1 cellular context compared by ENCODE assay signal in the genomic region with DNA sequence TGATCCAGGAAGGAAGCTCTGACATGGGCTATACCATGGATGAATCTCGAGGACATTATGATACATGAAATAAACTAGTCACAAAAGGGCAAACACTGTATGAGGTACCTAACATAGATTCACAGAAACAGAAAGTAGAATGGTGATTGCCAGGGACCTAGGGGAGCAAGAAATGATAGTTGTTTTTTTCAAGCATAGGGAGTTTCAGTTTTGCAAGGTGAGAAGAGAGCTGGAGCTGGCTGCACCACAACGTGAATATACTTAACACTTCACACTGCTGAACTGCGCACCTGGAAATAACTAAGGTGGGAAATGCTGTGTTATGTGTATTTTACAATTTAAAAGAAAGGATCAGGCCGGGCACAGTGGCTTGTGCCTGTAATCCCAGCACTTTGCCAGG.
TF ChIP-seq lines count a peak whose summit lies in the region.

No MANE protein-coding gene starts in this region.

TF ChIP-seq in GM12878, 131 proteins besides CTCF, POLR2A, EP300 and RAD21 (continued from another document):
- TF ChIP-seq TAF1 (IDR thresholded peaks at IDR 0.05; ENCODE audit: borderline replicate concordance, low read depth, low read length), result no peak
- TF ChIP-seq, protein P1, sequence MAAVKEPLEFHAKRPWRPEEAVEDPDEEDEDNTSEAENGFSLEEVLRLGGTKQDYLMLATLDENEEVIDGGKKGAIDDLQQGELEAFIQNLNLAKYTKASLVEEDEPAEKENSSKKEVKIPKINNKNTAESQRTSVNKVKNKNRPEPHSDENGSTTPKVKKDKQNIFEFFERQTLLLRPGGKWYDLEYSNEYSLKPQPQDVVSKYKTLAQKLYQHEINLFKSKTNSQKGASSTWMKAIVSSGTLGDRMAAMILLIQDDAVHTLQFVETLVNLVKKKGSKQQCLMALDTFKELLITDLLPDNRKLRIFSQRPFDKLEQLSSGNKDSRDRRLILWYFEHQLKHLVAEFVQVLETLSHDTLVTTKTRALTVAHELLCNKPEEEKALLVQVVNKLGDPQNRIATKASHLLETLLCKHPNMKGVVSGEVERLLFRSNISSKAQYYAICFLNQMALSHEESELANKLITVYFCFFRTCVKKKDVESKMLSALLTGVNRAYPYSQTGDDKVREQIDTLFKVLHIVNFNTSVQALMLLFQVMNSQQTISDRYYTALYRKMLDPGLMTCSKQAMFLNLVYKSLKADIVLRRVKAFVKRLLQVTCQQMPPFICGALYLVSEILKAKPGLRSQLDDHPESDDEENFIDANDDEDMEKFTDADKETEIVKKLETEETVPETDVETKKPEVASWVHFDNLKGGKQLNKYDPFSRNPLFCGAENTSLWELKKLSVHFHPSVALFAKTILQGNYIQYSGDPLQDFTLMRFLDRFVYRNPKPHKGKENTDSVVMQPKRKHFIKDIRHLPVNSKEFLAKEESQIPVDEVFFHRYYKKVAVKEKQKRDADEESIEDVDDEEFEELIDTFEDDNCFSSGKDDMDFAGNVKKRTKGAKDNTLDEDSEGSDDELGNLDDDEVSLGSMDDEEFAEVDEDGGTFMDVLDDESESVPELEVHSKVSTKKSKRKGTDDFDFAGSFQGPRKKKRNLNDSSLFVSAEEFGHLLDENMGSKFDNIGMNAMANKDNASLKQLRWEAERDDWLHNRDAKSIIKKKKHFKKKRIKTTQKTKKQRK (IDR thresholded peaks at IDR 0.05; ENCODE audit: low read depth, low read length), result no peak
- TF ChIP-seq, protein P2, sequence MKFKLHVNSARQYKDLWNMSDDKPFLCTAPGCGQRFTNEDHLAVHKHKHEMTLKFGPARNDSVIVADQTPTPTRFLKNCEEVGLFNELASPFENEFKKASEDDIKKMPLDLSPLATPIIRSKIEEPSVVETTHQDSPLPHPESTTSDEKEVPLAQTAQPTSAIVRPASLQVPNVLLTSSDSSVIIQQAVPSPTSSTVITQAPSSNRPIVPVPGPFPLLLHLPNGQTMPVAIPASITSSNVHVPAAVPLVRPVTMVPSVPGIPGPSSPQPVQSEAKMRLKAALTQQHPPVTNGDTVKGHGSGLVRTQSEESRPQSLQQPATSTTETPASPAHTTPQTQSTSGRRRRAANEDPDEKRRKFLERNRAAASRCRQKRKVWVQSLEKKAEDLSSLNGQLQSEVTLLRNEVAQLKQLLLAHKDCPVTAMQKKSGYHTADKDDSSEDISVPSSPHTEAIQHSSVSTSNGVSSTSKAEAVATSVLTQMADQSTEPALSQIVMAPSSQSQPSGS (IDR thresholded peaks at IDR 0.05; ENCODE audit: low read length), result no peak
